In genomic region chr7:24877790-24878311, GRCh38 we compare ENCODE assay signal across 8 cellular contexts.
DNase-seq lines count a peak whose midpoint lies in the region; ATAC-seq and TF ChIP-seq lines count a peak whose summit lies in the region.

No MANE protein-coding gene starts in this region.

- H3K9me3 Mint-ChIP-seq in activated B cell treated with CpG ODN at 0.5 μM for 24 hours: no peaks in the 10 kb centered on the region

- H3K9ac ChIP-seq in iPS-20b (ENCODE audit: low read depth, low read length): peak overlapping the region; percentile 10; the same call in 1 of the 2 replicates

- peak overlapping the region; percentile 30; the same call in 1 of the 2 replicates for H3K4me3 ChIP-seq in iPS-20b (ENCODE audit: low read length)

- no peak overlapping the region for H3K27ac ChIP-seq in iPS-20b (ENCODE audit: low read length)

- ATAC-seq in activated CD4-positive, CD25-positive, alpha-beta regulatory T cell treated with anti-CD3 and anti-CD28 coated beads, Interleukin-2, amount 50 U/mL, for 24 hours: peak; percentile 82 to 86
- ATAC-seq in HG02938 (IDR thresholded peaks at IDR 0.05; ENCODE audit: unreplicated experiment) (peak; percentile 95), activated B cell treated with CpG ODN at 0.5 μM for 24 hours (ENCODE audit: low read depth) (peak; percentile 90)

- peak overlapping the region; percentile 64 for H3K4me3 Mint-ChIP-seq in activated B cell treated with CpG ODN at 0.5 μM for 24 hours

- H3K9me3 ChIP-seq in iPS-20b (ENCODE audit: insufficient read depth, low read depth, low read length): no peaks in the 10 kb centered on the region

- H3K27me3 ChIP-seq in iPS-20b (ENCODE audit: insufficient read depth, low read length): no peaks in the 10 kb centered on the region

- peaks cover 34% of the 10 kb centered on the region for H3K4me1 Mint-ChIP-seq in activated B cell treated with CpG ODN at 0.5 μM for 24 hours

- DNase-seq in activated CD4-positive, CD25-positive, alpha-beta regulatory T cell treated with anti-CD3 and anti-CD28 coated beads, Interleukin-2, amount 50 U/mL, for 72 hours: no peak
- DNase-seq in activated B cell treated with CpG ODN at 0.5 μM for 24 hours (no peak), DMS114 treated with DMSO at 0.1 percent for 48 hours (lab: John Stamatoyannopoulos, UW; ENCODE audit: unreplicated experiment) (no peak), SIG-M5 (lab: John Stamatoyannopoulos, UW) (no peak)
- no peak for DNase-seq in effector CD4-positive, alpha-beta T cell

- no peaks in the 10 kb centered on the region for H3K36me3 ChIP-seq in iPS-20b (ENCODE audit: insufficient read depth, low read depth, low read length)

- peaks cover 19% of the 10 kb centered on the region for H3K4me1 ChIP-seq in iPS-20b (ENCODE audit: insufficient read depth, low read length)

- H3K27me3 Mint-ChIP-seq in activated B cell treated with CpG ODN at 0.5 μM for 24 hours: no peaks in the 10 kb centered on the region

- peak overlapping the region; percentile 83 for H3K27ac Mint-ChIP-seq in activated B cell treated with CpG ODN at 0.5 μM for 24 hours

- CTCF ChIA-PET in activated B cell treated with CpG ODN at 0.5 μM for 24 hours (lab: Charles Lee): interaction anchor here (0.9 to 2.5 kb wide), 9 partner anchors 18 to 216 kb away, joined by 3 to 17 read pairs (median 5); partner anchors contain the start of gene OSBPL3

- POLR2A ChIA-PET in activated B cell treated with CpG ODN at 0.5 μM for 24 hours (lab: Charles Lee): interaction anchor here (0.5 to 3.2 kb wide), 11 partner anchors 18 to 247 kb away, joined by 3 to 31 read pairs (median 5); partner anchors contain the start of genes CYCS and OSBPL3

- no peak for TF ChIP-seq CTCF in activated B cell treated with CpG ODN at 0.5 μM for 24 hours (IDR thresholded peaks at IDR 0.05)

- intact Hi-C loops in activated B cell treated with CpG ODN at 0.5 μM for 24 hours (cut with micrococcal nuclease): loop anchor here (1.0 to 5.0 kb wide), 5 partner anchors 34 to 194 kb away; partner anchors contain the start of gene OSBPL3

- H3K36me3 Mint-ChIP-seq in activated B cell treated with CpG ODN at 0.5 μM for 24 hours (ENCODE audit: low read depth): no peaks in the 10 kb centered on the region
